27 cellular contexts compared by ENCODE assay signal in the genomic region with DNA sequence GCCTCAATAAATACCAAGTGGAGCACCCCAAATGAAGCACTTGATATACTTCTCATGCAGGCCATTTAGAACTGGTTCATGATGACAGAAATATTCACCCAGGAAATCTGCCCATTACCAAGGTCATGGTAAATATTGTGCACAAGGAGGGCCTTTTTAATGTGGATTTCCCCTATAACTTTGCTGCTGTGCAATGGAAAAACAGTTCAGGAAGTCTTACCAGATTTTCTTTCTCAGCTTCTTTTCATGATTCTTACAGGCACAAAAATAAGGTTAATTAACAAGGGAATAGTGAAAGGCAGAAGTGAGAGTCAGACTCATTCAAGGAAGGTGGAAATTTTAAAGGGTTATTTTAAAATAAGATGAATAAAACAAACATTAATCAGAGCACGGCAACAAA.
"Had no signal": no experiment of that assay in that cellular context is flagged by ENCODE, and none has a peak within 500 bp of the region (broad histone marks: within the 10 kb centered on the region; RNA-seq: fewer than 3 reads in every experiment).

No MANE protein-coding gene starts in this region.

- H3K4me3 ChIP-seq: stomach, suprapubic skin, testis, thoracic aorta, thyroid gland, tibial artery, tibial nerve, transverse colon, upper lobe of left lung, upper lobe of right lung, uterus, vagina had no signal

- H3K4me1 ChIP-seq: stomach, suprapubic skin, testis, thyroid gland, tibial artery, tibial nerve, transverse colon, upper lobe of left lung, upper lobe of right lung, uterus, vagina had no signal

- ATAC-seq: stimulated activated effector memory CD8-positive, alpha-beta T cell treated with anti-CD3 and anti-CD28 coated beads, Interleukin-12 subunit alpha, Interleukin-12 subunit beta, amount 100 ng/mL, for 72 hours; stimulated activated memory B cell treated with anti-CD40 and anti-IgM and Interleukin-4, amounts not matched to agents 10 μg/mL and 1 μg/mL and 100 μg/mL, for 72 hours; stimulated activated naive B cell treated with anti-CD40 and anti-IgM and Interleukin-4, amounts not matched to agents 10 μg/mL and 1 μg/mL and 100 μg/mL, for 72 hours; stimulated activated naive CD8-positive, alpha-beta T cell treated with anti-CD3 and anti-CD28 coated beads, Interleukin-15, amount 100 ng/mL, for 72 hours; stimulated activated naive CD8-positive, alpha-beta T cell treated with anti-CD3 and anti-CD28 coated beads, Interleukin-15, Interleukin-2, amounts not matched to agents 100 U/mL and 50 U/mL, for 24 hours; upper lobe of right lung had no signal

- H3K27ac ChIP-seq: stomach, suprapubic skin, testis, thoracic aorta, thyroid gland, tibial artery, tibial nerve, transverse colon, upper lobe of left lung, upper lobe of right lung, uterus, vagina had no signal

- H3K27me3 ChIP-seq: stomach, suprapubic skin, testis, thyroid gland, tibial artery, tibial nerve, transverse colon, upper lobe of left lung, upper lobe of right lung, uterus, vagina had no signal

- H3K9me3 ChIP-seq: suprapubic skin, testis, thoracic aorta, thyroid gland, tibial artery, tibial nerve, transverse colon, upper lobe of left lung, upper lobe of right lung, uterus, vagina had no signal

- DNase-seq: stimulated activated CD4-positive, alpha-beta T cell treated with anti-CD3 and anti-CD28 coated beads, Interleukin-2, amount 100 ng/mL, for 48 hours; stimulated activated CD4-positive, alpha-beta T cell treated with anti-CD3 and anti-CD28 coated beads, Interleukin-4, amount 100 ng/mL, for 1 hour; stimulated activated CD4-positive, alpha-beta T cell treated with anti-CD3 and anti-CD28 coated beads, Interleukin-4, amount 100 ng/mL, for 24 hours; stimulated activated CD4-positive, alpha-beta T cell treated with anti-CD3 and anti-CD28 coated beads, Interleukin-4, amount 100 ng/mL, for 4 hours; stimulated activated CD8-positive, alpha-beta memory T cell treated with anti-CD3 and anti-CD28 coated beads, Interleukin-4, amount 100 ng/mL, for 48 hours; stimulated activated naive B cell treated with anti-CD40 and anti-IgM and Interleukin-4, amounts not matched to agents 10 μg/mL and 1 μg/mL and 100 μg/mL, for 72 hours; stimulated activated naive CD4-positive, alpha-beta T cell; stimulated activated naive CD4-positive, alpha-beta T cell treated with Interleukin-2 at 50 U/mL for 16 hours; stimulated activated naive CD8-positive, alpha-beta T cell treated with anti-CD3 and anti-CD28 coated beads, Interleukin-15, amount 100 ng/mL, for 72 hours; stimulated activated naive CD8-positive, alpha-beta T cell treated with anti-CD3 and anti-CD28 coated beads, Interleukin-15, Interleukin-2, amounts not matched to agents 100 U/mL and 50 U/mL, for 24 hours; stomach; substantia nigra; testis; thyroid gland; tibial artery; transverse colon; trophoblast cell; upper lobe of left lung; upper lobe of right lung; uterus had no signal

- H3K36me3 ChIP-seq: stomach, suprapubic skin, thoracic aorta, thyroid gland, tibial artery, tibial nerve, transverse colon, upper lobe of left lung, upper lobe of right lung, uterus, vagina had no signal

- FAIRE-seq: urothelium cell line had no signal
